ENCODE assay signal across 19 cellular contexts in the genomic region with DNA sequence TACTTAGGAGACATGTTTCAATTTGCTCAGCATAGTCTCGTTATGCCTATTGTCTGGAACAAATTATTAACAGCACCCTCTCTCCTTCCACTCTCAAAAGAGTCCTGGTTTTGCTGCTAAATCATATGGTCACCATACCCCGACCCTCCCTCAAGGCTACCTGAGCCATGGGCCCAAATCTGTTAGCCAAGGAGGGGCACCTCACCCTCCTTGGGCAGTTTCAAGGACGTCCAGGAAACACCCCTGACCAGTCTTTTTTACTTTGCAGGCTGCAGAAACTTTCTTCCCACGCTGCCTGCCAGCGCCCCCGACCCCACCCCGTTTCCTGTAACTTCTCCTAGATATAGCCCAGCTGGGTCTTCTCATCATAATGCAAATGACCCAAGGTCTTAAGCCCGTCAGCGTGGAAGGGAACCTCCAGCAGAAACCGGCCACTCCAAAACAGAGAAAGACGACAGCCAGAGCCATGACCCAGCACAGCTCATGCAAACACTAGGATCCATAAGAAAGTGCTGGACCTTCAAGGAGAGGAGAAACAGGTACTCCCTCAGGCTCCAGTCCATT.
A peak's percentile ranks its signal among the peaks of the same experiment; 100 is the strongest.
DNase-seq lines count a peak whose midpoint lies in the region; ATAC-seq, FAIRE-seq and TF ChIP-seq lines count a peak whose summit lies in the region.
"Had no signal": no experiment of that assay in that cellular context is flagged by ENCODE, and none has a peak within 500 bp of the region (broad histone marks: within the 10 kb centered on the region; RNA-seq: fewer than 3 reads in every experiment).

No MANE protein-coding gene starts in this region.

- peak overlapping the region; percentile 55; the same call in 1 of the 2 replicates for H3K4me2 ChIP-seq in HCT116 (ENCODE audit: low read length)

- CTCF ChIA-PET in HCT116 (lab: Charles Lee) = interaction anchor here (1.1 kb wide), 1 partner anchor 21 kb away, joined by 3 read pairs; no protein-coding TSS in a partner anchor

- FAIRE-seq in HTR-8/SVneo (lab: Jason Lieb, UNC) = no peak

- intact Hi-C loops in HCT116 (cut with micrococcal nuclease) = no loop called here
- intact Hi-C loops in stomach (cut with DNase I; ENCODE audit: low total_unique reads) = no loop called here

- no peak overlapping the region for H3K9ac ChIP-seq in HCT116 (ENCODE audit: low read length)

- no peak for ATAC-seq in HCT116
- no peak for ATAC-seq in HG03565 (IDR thresholded peaks at IDR 0.05; ENCODE audit: unreplicated experiment)
- ATAC-seq: activated naive CD4-positive, alpha-beta T cell treated with anti-CD3 and anti-CD28 coated beads, Interleukin-2, amount 50 U/mL, for 72 hours had no signal

- 27 to 48% (median 45%) methylated on average over 11 of the region's 11 CpGs for WGBS in stomach, 5 donors

- no peaks in the 10 kb centered on the region for H3K9me3 ChIP-seq in HCT116 (ENCODE audit: control insufficient read depth in 1 of 2, insufficient read depth in 1 of 2, low read depth in 1 of 2, low read length in 2 of 2)
- H3K9me3 ChIP-seq in stomach = no peaks in the 10 kb centered on the region
- H3K9me3 ChIP-seq: Peyer's patch had no signal

- H3K36me3 ChIP-seq in HCT116 (ENCODE audit: control insufficient read depth in 1 of 2, insufficient read depth in 2 of 2, low read length in 2 of 2) (no peaks in the 10 kb centered on the region), stomach (no peaks in the 10 kb centered on the region)
- H3K36me3 ChIP-seq: Peyer's patch had no signal

- H3K36me3 Mint-ChIP-seq in mesothelial cell of epicardium = no peaks in the 10 kb centered on the region
- H3K36me3 Mint-ChIP-seq: activated naive CD4-positive, alpha-beta T cell treated with anti-CD3 and anti-CD28 coated beads, Interleukin-2, amount 50 U/mL, for 72 hours; CD8-positive, alpha-beta memory T cell; naive B cell had no signal

- no peak for TF ChIP-seq RAD21 in HCT116 (IDR thresholded peaks at IDR 0.05; ENCODE audit: low read depth)

- H3K4me1 ChIP-seq in HCT116 (ENCODE audit: control insufficient read depth in 1 of 2, insufficient read depth in 2 of 2, low read length in 2 of 2) (peaks cover 7 to 23% of the 10 kb centered on the region in 2 experiments), stomach (peaks cover 4 to 86% (median 43%) of the 10 kb centered on the region in 4 donors)

- no TSS peak for BruUV-seq in HCT116 (replicated peaks; lab: Mats Ljungman, UMichigan)

- no peak overlapping the region for H3K4me3 ChIP-seq in HCT116 (replicated peaks in 1 of 2; ENCODE audit: low read depth in 1 of 2, low read length in 2 of 2)
- no peak overlapping the region for H3K4me3 ChIP-seq in stomach
- H3K4me3 ChIP-seq: Peyer's patch had no signal

- H3K27me3 Mint-ChIP-seq in mesothelial cell of epicardium (ENCODE audit: low read depth) = peaks cover 58% of the 10 kb centered on the region
- H3K27me3 Mint-ChIP-seq: progenitor cell of endocrine pancreas had no signal

- RAD21 ChIA-PET in HCT116 (lab: Charles Lee; ENCODE audit: low non-redundant PET in 1 of 2, low total read pairs in 2 of 2, uncharacterized antibody in 2 of 2, unreplicated experiment in 2 of 2) = no interaction called here

- peak overlapping the region; percentile 82 for H3K27ac Mint-ChIP-seq in mesothelial cell of epicardium
- H3K27ac Mint-ChIP-seq: activated naive CD4-positive, alpha-beta T cell treated with anti-CD3 and anti-CD28 coated beads, Interleukin-2, amount 50 U/mL, for 72 hours had no signal

- H3K27me3 ChIP-seq in HCT116 (ENCODE audit: insufficient read depth, low read length) (no peaks in the 10 kb centered on the region), stomach (peaks cover 0 to 3% (median 0%) of the 10 kb centered on the region in 3 donors)
- H3K27me3 ChIP-seq: Peyer's patch had no signal

- TF ChIP-seq EP300 in stomach (IDR thresholded peaks at IDR 0.05) = no peak

- no peaks in the 10 kb centered on the region for H3K79me2 ChIP-seq in HCT116 (ENCODE audit: insufficient read depth, low read length)

- H3K27ac ChIP-seq in HCT116 (ENCODE audit: low read depth, low read length) (no peak overlapping the region), cingulate gyrus (ENCODE audit: low read depth, low read length) (peak overlapping the region; percentile 39), stomach (peak overlapping the region in 4 of 5 donors; percentile 76 to 89 (median 80))
- H3K27ac ChIP-seq: epithelial cell of prostate, HL-60 had no signal

- POLR2A ChIA-PET in HCT116 (lab: Charles Lee) = no interaction called here

- no peaks in the 10 kb centered on the region for H4K20me1 ChIP-seq in HCT116 (ENCODE audit: insufficient read depth)

- H3K4me1 Mint-ChIP-seq in mesothelial cell of epicardium = peaks cover 53% of the 10 kb centered on the region
- H3K4me1 Mint-ChIP-seq: CD8-positive, alpha-beta memory T cell had no signal

- TF ChIP-seq POLR2A in HCT116 (IDR thresholded peaks at IDR 0.05; ENCODE audit: borderline replicate concordance, extremely low read depth, insufficient read depth, insufficient read length) (no peak), stomach (IDR thresholded peaks at IDR 0.05) (no peak)

- DNase-seq in HCT116 (ENCODE audit: low read depth, low spot score) (no peak), mesothelial cell of epicardium (ENCODE audit: low spot score in 2 of 2, unreplicated experiment in 2 of 2) (no peak), stomach (no peak), NCI-H1105 treated with DMSO at 0.1 percent for 48 hours (lab: John Stamatoyannopoulos, UW) (no peak), DMS153 (lab: John Stamatoyannopoulos, UW) (no peak), HTR-8/SVneo (ENCODE audit: insufficient read length, low spot score) (no peak)
- DNase-seq: activated CD4-positive, CD25-positive, alpha-beta regulatory T cell treated with anti-CD3 and anti-CD28 coated beads, Interleukin-2, amount 50 U/mL, for 72 hours; CD8-positive, alpha-beta memory T cell; naive B cell; NCI-H187; NCI-H226; stimulated activated CD4-positive, alpha-beta T cell treated with anti-CD3 and anti-CD28 coated beads, Interleukin-12 subunit alpha, Interleukin-12 subunit beta, amount 100 ng/mL, for 4 hours had no signal

- no peak overlapping the region for H3K4me3 Mint-ChIP-seq in mesothelial cell of epicardium
- H3K4me3 Mint-ChIP-seq: CD8-positive, alpha-beta memory T cell; naive B cell had no signal

- H2AFZ ChIP-seq in HCT116 (ENCODE audit: low read depth, low read length, poor library complexity, severe bottlenecking) = no peak overlapping the region

- no peaks in the 10 kb centered on the region for H3K9me2 ChIP-seq in HCT116 (ENCODE audit: insufficient read depth)

- no peak for TF ChIP-seq CTCF in HCT116 (IDR thresholded peaks at IDR 0.05 in 2 of 3, conservative IDR thresholded peaks at IDR 0.05 in 1 of 3; ENCODE audit: borderline replicate concordance in 1 of 3, insufficient read depth in 1 of 3, low read depth in 2 of 3, low read length in 2 of 3)
- TF ChIP-seq CTCF in mesothelial cell of epicardium (IDR thresholded peaks at IDR 0.05; ENCODE audit: unreplicated experiment) = no peak
- no peak for TF ChIP-seq CTCF in stomach (IDR thresholded peaks at IDR 0.05)

- no peaks in the 10 kb centered on the region for H3K9me3 Mint-ChIP-seq in mesothelial cell of epicardium
- H3K9me3 Mint-ChIP-seq: activated naive CD4-positive, alpha-beta T cell treated with anti-CD3 and anti-CD28 coated beads, Interleukin-2, amount 50 U/mL, for 72 hours; CD8-positive, alpha-beta memory T cell had no signal

TF ChIP-seq in HCT116, 20 proteins besides CTCF, POLR2A, EP300 and RAD21:
- TF ChIP-seq EZH2 (IDR thresholded peaks at IDR 0.05) = no peak
- no peak for TF ChIP-seq ELF1 (IDR thresholded peaks at IDR 0.05; ENCODE audit: borderline replicate concordance, low read depth)
- TF ChIP-seq EGR1 (IDR thresholded peaks at IDR 0.05; ENCODE audit: low read depth) = no peak
